Comparison of ENCODE assay signal across 7 cellular contexts in genomic region chr13:26072335-26072734, GRCh38. TPM values are rescaled to one million over a fixed set of nuclear protein-coding genes. Genes with fewer than 3 reads are reported as not detected.
DNase-seq lines count a peak whose midpoint lies in the region; ATAC-seq and TF ChIP-seq lines count a peak whose summit lies in the region.
"Not testable (repeated sequence)": the region's sequence is repeated elsewhere in the genome, so short reads cannot be mapped to it uniquely, and the experiment has no call there.

No MANE protein-coding gene starts in this region.

- ATAC-seq in GM18498 (IDR thresholded peaks at IDR 0.05; ENCODE audit: unreplicated experiment): peak; percentile 67
- peak; percentile 69 for ATAC-seq in foreskin keratinocyte
- peak; percentile 93 for ATAC-seq in left lobe of liver

- not testable (repeated sequence) for H3K27ac ChIP-seq in WERI-Rb-1, foreskin keratinocyte

- DNase-seq in NAMALWA (ENCODE audit: low spot score): peak; percentile 2
- DNase-seq in WERI-Rb-1; foreskin keratinocyte; left lobe of liver (ENCODE audit: low spot score); progenitor cell of endocrine pancreas (ENCODE audit: low spot score, unreplicated experiment): not testable (repeated sequence)

- not testable (repeated sequence) for H3K4me1 ChIP-seq in foreskin keratinocyte

- H3K27me3 ChIP-seq in WERI-Rb-1 (ENCODE audit: insufficient read depth, low read depth, severe bottlenecking); foreskin keratinocyte: not testable (repeated sequence)

- 0 out of 2 replicates have a peak, but pooled peaks have one; percentile 1 for TF ChIP-seq CTCF in WERI-Rb-1 (IDR thresholded peaks at IDR 0.05; ENCODE audit: low read depth, low read length)
- peak; percentile 28 to 42 for TF ChIP-seq CTCF in brain (conservative IDR thresholded peaks at IDR 0.05)
- peak; percentile 58 for TF ChIP-seq CTCF in foreskin keratinocyte (conservative IDR thresholded peaks at IDR 0.05)
- peak; percentile 23 for TF ChIP-seq CTCF in progenitor cell of endocrine pancreas (IDR thresholded peaks at IDR 0.05; ENCODE audit: unreplicated experiment)

- not testable (repeated sequence) for H3K36me3 ChIP-seq in WERI-Rb-1

- H3K36me3 Mint-ChIP-seq in brain; progenitor cell of endocrine pancreas (ENCODE audit: insufficient read depth): not testable (repeated sequence)

- not testable (repeated sequence) for H3K27me3 Mint-ChIP-seq in brain
- peaks cover 17% of the 10 kb centered on the region for H3K27me3 Mint-ChIP-seq in progenitor cell of endocrine pancreas

- H3K9me3 Mint-ChIP-seq in brain; progenitor cell of endocrine pancreas (ENCODE audit: low read depth): not testable (repeated sequence)

- H3K9me3 ChIP-seq in WERI-Rb-1 (ENCODE audit: severe bottlenecking): not testable (repeated sequence)

- not testable (repeated sequence) for H3K27ac Mint-ChIP-seq in brain, progenitor cell of endocrine pancreas

- not testable (repeated sequence) for H3K4me3 ChIP-seq in WERI-Rb-1 (ENCODE audit: low read depth, low read length)

- not testable (repeated sequence) for H3K4me1 Mint-ChIP-seq in brain; progenitor cell of endocrine pancreas (ENCODE audit: low read depth)

- H3K4me3 Mint-ChIP-seq in brain; progenitor cell of endocrine pancreas (ENCODE audit: low read depth): not testable (repeated sequence)

RNA-seq across cellular contexts. Expression of gene SHISA2, which starts 20.5 kb away (rescaled TPM):
- polyA plus RNA-seq in brain (ENCODE audit: insufficient read depth, low read depth, low replicate concordance) (5.2 TPM), foreskin keratinocyte (0.77 and 1.1 TPM in 2 replicates)
- total RNA-seq in foreskin keratinocyte (1.9 and 2.5 TPM in 2 replicates), left lobe of liver (not detected), progenitor cell of endocrine pancreas (15.2 and 18.1 TPM in 2 replicates)

Comparison
In these comparisons a context has a peak if more than half of its experiments do, and no peak if none do; other contexts are left out.
1. CTCF ChIP-seq: peak in every context shown above with its lines; median percentile 58 in foreskin keratinocyte; 35 in brain; 23 in progenitor cell of endocrine pancreas; 1 in WERI-Rb-1.